ENCODE assay signal across 1 cellular context in genomic region chr20:2005831-2006426, GRCh38.
TF ChIP-seq lines count a peak whose summit lies in the region.

No MANE protein-coding gene starts in this region.

TF ChIP-seq in HepG2, 621 proteins besides CTCF, POLR2A, EP300 and RAD21 (continued from another document and continues in another):
- TF ChIP-seq, protein P1, sequence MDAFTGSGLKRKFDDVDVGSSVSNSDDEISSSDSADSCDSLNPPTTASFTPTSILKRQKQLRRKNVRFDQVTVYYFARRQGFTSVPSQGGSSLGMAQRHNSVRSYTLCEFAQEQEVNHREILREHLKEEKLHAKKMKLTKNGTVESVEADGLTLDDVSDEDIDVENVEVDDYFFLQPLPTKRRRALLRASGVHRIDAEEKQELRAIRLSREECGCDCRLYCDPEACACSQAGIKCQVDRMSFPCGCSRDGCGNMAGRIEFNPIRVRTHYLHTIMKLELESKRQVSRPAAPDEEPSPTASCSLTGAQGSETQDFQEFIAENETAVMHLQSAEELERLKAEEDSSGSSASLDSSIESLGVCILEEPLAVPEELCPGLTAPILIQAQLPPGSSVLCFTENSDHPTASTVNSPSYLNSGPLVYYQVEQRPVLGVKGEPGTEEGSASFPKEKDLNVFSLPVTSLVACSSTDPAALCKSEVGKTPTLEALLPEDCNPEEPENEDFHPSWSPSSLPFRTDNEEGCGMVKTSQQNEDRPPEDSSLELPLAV (CRISPR knock-in tag; conservative IDR thresholded peaks at IDR 0.05; ENCODE audit: low read depth), result no peak
- TF ChIP-seq ARID2 (CRISPR knock-in tag; IDR thresholded peaks at IDR 0.05; ENCODE audit: borderline replicate concordance), result peak; percentile 88; the same call in 1 of the 2 replicates
- no peak for TF ChIP-seq ZNF143 (CRISPR knock-in tag; IDR thresholded peaks at IDR 0.05)
- TF ChIP-seq GATA4 (IDR thresholded peaks at IDR 0.05; ENCODE audit: borderline replicate concordance, low read depth), result no peak
- TF ChIP-seq NCOA2 (CRISPR knock-in tag; IDR thresholded peaks at IDR 0.05), result peak; percentile 86
- TF ChIP-seq ZBTB2 (CRISPR knock-in tag; IDR thresholded peaks at IDR 0.05; ENCODE audit: low read depth), result peak; percentile 74
- peak; percentile 83; the same call in 1 of the 2 replicates for TF ChIP-seq MYC (CRISPR knock-in tag; IDR thresholded peaks at IDR 0.05; ENCODE audit: borderline replicate concordance)
- TF ChIP-seq ZBED4 (CRISPR knock-in tag; IDR thresholded peaks at IDR 0.05; ENCODE audit: borderline replicate concordance), result peak; percentile 99
- no peak; the same call in 1 of the 2 replicates for TF ChIP-seq HNF4A (CRISPR knock-in tag; IDR thresholded peaks at IDR 0.05)
- no peak for TF ChIP-seq NCOR1 (IDR thresholded peaks at IDR 0.05; ENCODE audit: borderline replicate concordance, low read length)
- peak; percentile 99 for TF ChIP-seq ZNF331 (CRISPR knock-in tag; IDR thresholded peaks at IDR 0.05)
- TF ChIP-seq BORCS8-MEF2B (CRISPR knock-in tag; IDR thresholded peaks at IDR 0.05), result peak; percentile 100
- TF ChIP-seq GABPB1 (CRISPR knock-in tag; IDR thresholded peaks at IDR 0.05), result peak; percentile 67; the same call in 1 of the 2 replicates
- peak; percentile 86 for TF ChIP-seq PITX1 (CRISPR knock-in tag; IDR thresholded peaks at IDR 0.05)
- peak; percentile 99 for TF ChIP-seq HES4 (CRISPR knock-in tag; IDR thresholded peaks at IDR 0.05; ENCODE audit: borderline replicate concordance)
- TF ChIP-seq IKZF1 (IDR thresholded peaks at IDR 0.05), result no peak
- peak; percentile 48; the same call in 1 of the 2 replicates for TF ChIP-seq ZXDC (CRISPR knock-in tag; IDR thresholded peaks at IDR 0.05)
- TF ChIP-seq, protein P2, sequence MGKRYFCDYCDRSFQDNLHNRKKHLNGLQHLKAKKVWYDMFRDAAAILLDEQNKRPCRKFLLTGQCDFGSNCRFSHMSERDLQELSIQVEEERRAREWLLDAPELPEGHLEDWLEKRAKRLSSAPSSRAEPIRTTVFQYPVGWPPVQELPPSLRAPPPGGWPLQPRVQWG (CRISPR knock-in tag; IDR thresholded peaks at IDR 0.05; ENCODE audit: borderline replicate concordance, low read depth), result peak; percentile 81; the same call in 1 of the 2 replicates
- TF ChIP-seq ZNF572 (CRISPR knock-in tag; IDR thresholded peaks at IDR 0.05), result no peak; the same call in 1 of the 2 replicates
- TF ChIP-seq, protein P3, sequence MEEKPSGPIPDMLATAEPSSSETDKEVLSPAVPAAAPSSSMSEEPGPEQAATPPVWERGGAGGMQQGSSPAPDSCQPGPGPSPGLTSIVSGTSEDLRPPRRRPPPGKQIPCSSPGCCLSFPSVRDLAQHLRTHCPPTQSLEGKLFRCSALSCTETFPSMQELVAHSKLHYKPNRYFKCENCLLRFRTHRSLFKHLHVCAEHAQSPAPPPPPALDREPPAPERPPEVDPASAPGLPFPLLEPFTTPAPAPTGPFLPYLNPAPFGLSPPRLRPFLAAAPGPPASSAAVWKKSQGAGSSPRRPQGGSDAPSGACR (CRISPR knock-in tag; IDR thresholded peaks at IDR 0.05), result peak; percentile 78; the same call in 1 of the 2 replicates
- TF ChIP-seq FOSL2 (CRISPR knock-in tag; IDR thresholded peaks at IDR 0.05), result peak; percentile 88
- peak; percentile 100 for TF ChIP-seq AHR (CRISPR knock-in tag; IDR thresholded peaks at IDR 0.05)
- peak; percentile 89; the same call in 1 of the 2 replicates for TF ChIP-seq SSRP1 (CRISPR knock-in tag; IDR thresholded peaks at IDR 0.05)
- TF ChIP-seq ZNF343 (CRISPR knock-in tag; IDR thresholded peaks at IDR 0.05), result peak; percentile 96
- TF ChIP-seq DNMT3B (CRISPR knock-in tag; conservative IDR thresholded peaks at IDR 0.05), result peak; percentile 100
- TF ChIP-seq ZNF317 (CRISPR knock-in tag; IDR thresholded peaks at IDR 0.05), result peak; percentile 93
- no peak for TF ChIP-seq NFE2L2 (IDR thresholded peaks at IDR 0.05; ENCODE audit: low read length)
- 0 out of 2 replicates have a peak, but pooled peaks have one; percentile 74 for TF ChIP-seq KLF13 (CRISPR knock-in tag; IDR thresholded peaks at IDR 0.05)
- peak; percentile 62 for TF ChIP-seq BHLHE40 (IDR thresholded peaks at IDR 0.05; ENCODE audit: low read length)
- peak; percentile 100 for TF ChIP-seq ERF (CRISPR knock-in tag; IDR thresholded peaks at IDR 0.05)
- TF ChIP-seq, protein P4, sequence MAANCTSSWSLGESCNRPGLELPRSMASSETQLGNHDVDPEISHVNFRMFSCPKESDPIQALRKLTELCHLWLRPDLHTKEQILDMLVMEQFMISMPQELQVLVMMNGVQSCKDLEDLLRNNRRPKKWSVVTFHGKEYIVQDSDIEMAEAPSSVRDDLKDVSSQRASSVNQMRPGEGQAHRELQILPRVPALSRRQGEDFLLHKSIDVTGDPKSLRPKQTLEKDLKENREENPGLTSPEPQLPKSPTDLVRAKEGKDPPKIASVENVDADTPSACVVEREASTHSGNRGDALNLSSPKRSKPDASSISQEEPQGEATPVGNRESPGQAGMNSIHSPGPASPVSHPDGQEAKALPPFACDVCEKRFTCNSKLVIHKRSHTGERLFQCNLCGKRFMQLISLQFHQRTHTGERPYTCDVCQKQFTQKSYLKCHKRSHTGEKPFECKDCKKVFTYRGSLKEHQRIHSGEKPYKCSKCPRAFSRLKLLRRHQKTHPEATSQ (CRISPR knock-in tag; IDR thresholded peaks at IDR 0.05; ENCODE audit: borderline replicate concordance), result peak; percentile 91
- peak; percentile 29; the same call in 1 of the 2 replicates for TF ChIP-seq NAIF1 (CRISPR knock-in tag; IDR thresholded peaks at IDR 0.05; ENCODE audit: borderline replicate concordance)
- TF ChIP-seq HNRNPK (IDR thresholded peaks at IDR 0.05; ENCODE audit: low read depth, low read length, poor library complexity, severe bottlenecking), result no peak
- no peak for TF ChIP-seq RFX5 (IDR thresholded peaks at IDR 0.05; ENCODE audit: low read depth, low read length)
- TF ChIP-seq JUND (CRISPR knock-in tag; IDR thresholded peaks at IDR 0.05), result peak; percentile 66; the same call in 1 of the 2 replicates
- TF ChIP-seq ZBTB49 (CRISPR knock-in tag; IDR thresholded peaks at IDR 0.05; ENCODE audit: borderline replicate concordance), result peak; percentile 99
- TF ChIP-seq HHEX (CRISPR knock-in tag; IDR thresholded peaks at IDR 0.05), result 0 out of 2 replicates have a peak, but pooled peaks have one; percentile 28
- TF ChIP-seq, protein P5, sequence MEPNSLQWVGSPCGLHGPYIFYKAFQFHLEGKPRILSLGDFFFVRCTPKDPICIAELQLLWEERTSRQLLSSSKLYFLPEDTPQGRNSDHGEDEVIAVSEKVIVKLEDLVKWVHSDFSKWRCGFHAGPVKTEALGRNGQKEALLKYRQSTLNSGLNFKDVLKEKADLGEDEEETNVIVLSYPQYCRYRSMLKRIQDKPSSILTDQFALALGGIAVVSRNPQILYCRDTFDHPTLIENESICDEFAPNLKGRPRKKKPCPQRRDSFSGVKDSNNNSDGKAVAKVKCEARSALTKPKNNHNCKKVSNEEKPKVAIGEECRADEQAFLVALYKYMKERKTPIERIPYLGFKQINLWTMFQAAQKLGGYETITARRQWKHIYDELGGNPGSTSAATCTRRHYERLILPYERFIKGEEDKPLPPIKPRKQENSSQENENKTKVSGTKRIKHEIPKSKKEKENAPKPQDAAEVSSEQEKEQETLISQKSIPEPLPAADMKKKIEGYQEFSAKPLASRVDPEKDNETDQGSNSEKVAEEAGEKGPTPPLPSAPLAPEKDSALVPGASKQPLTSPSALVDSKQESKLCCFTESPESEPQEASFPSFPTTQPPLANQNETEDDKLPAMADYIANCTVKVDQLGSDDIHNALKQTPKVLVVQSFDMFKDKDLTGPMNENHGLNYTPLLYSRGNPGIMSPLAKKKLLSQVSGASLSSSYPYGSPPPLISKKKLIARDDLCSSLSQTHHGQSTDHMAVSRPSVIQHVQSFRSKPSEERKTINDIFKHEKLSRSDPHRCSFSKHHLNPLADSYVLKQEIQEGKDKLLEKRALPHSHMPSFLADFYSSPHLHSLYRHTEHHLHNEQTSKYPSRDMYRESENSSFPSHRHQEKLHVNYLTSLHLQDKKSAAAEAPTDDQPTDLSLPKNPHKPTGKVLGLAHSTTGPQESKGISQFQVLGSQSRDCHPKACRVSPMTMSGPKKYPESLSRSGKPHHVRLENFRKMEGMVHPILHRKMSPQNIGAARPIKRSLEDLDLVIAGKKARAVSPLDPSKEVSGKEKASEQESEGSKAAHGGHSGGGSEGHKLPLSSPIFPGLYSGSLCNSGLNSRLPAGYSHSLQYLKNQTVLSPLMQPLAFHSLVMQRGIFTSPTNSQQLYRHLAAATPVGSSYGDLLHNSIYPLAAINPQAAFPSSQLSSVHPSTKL (CRISPR knock-in tag; IDR thresholded peaks at IDR 0.05), result peak; percentile 94
- peak; percentile 97 for TF ChIP-seq THRA (CRISPR knock-in tag; IDR thresholded peaks at IDR 0.05; ENCODE audit: borderline replicate concordance)
